Comparison of ENCODE assay signal across 20 cellular contexts in genomic region chr6:157637516-157637915, GRCh38.
"Had no signal": no experiment of that assay in that cellular context is flagged by ENCODE, and none has a peak within 500 bp of the region (broad histone marks: within the 10 kb centered on the region; RNA-seq: fewer than 3 reads in every experiment).

No MANE protein-coding gene starts in this region.

- H3K27ac Mint-ChIP-seq: memory B cell; naive thymus-derived CD4-positive, alpha-beta T cell had no signal

- DNase-seq: caudate nucleus; cerebellar nuclear complex; cortex of kidney; dorsolateral prefrontal cortex; effector CD4-positive, alpha-beta T cell; foreskin melanocyte; glutamatergic neuron; heart right ventricle; hippocampal formation; left colon; naive thymus-derived CD4-positive, alpha-beta T cell; posterior cingulate gyrus; right lobe of liver; small intestine; stimulated activated CD4-positive, alpha-beta T cell treated with anti-CD3 and anti-CD28 coated beads, Interleukin-15, amount 100 ng/mL, for 24 hours; stimulated activated CD4-positive, alpha-beta T cell treated with anti-CD3 and anti-CD28 coated beads, Interleukin-2, amount 100 ng/mL, for 48 hours; stimulated activated naive CD4-positive, alpha-beta T cell; stimulated activated naive CD8-positive, alpha-beta T cell treated with anti-CD3 and anti-CD28 coated beads, Interleukin-15, amount 100 ng/mL, for 72 hours; trophoblast cell had no signal

- H3K9me3 Mint-ChIP-seq: memory B cell; stimulated activated naive CD8-positive, alpha-beta T cell treated with anti-CD3 and anti-CD28 coated beads, Interleukin-15, amount 100 ng/mL, for 72 hours had no signal

- H3K27me3 Mint-ChIP-seq: memory B cell had no signal

- ATAC-seq: heart right ventricle; left colon; naive thymus-derived CD4-positive, alpha-beta T cell; right lobe of liver; stimulated activated naive CD8-positive, alpha-beta T cell treated with anti-CD3 and anti-CD28 coated beads, Interleukin-15, amount 100 ng/mL, for 72 hours had no signal

- H3K4me3 Mint-ChIP-seq: memory B cell; naive thymus-derived CD4-positive, alpha-beta T cell; stimulated activated naive CD8-positive, alpha-beta T cell treated with anti-CD3 and anti-CD28 coated beads, Interleukin-15, amount 100 ng/mL, for 72 hours had no signal

- H3K4me1 Mint-ChIP-seq: memory B cell; stimulated activated naive CD8-positive, alpha-beta T cell treated with anti-CD3 and anti-CD28 coated beads, Interleukin-15, amount 100 ng/mL, for 72 hours had no signal
